22 cellular contexts compared by ENCODE assay signal in genomic region chr7:112021348-112022044, GRCh38.
"Had no signal": no experiment of that assay in that cellular context is flagged by ENCODE, and none has a peak within 500 bp of the region (broad histone marks: within the 10 kb centered on the region; RNA-seq: fewer than 3 reads in every experiment).

No MANE protein-coding gene starts in this region.

- ATAC-seq: activated CD4-positive, CD25-positive, alpha-beta regulatory T cell treated with anti-CD3 and anti-CD28 coated beads, Interleukin-2, amount 50 U/mL, for 24 hours; stimulated activated naive CD8-positive, alpha-beta T cell treated with anti-CD3 and anti-CD28 coated beads, Interleukin-15, Interleukin-2, amounts not matched to agents 100 U/mL and 50 U/mL, for 24 hours; T-cell had no signal

- H3K4me1 ChIP-seq: prostate gland, thyroid gland had no signal

- H3K27me3 ChIP-seq: ascending aorta, brain microvascular endothelial cell, esophagus muscularis mucosa, gastrocnemius medialis, thyroid gland had no signal

- H3K27ac ChIP-seq: ascending aorta, brain microvascular endothelial cell, prostate gland, thyroid gland, VCaP had no signal

- H3K36me3 ChIP-seq: ascending aorta, brain microvascular endothelial cell, esophagus muscularis mucosa, gastrocnemius medialis, prostate gland, thyroid gland had no signal

- DNase-seq: activated CD4-positive, alpha-beta memory T cell treated with anti-CD3 and anti-CD28 coated beads, Interleukin-2, amount 10 ng/mL, durations not matched to agents 7 days and 5 days; activated CD4-positive, alpha-beta T cell treated with anti-CD3 and anti-CD28 coated beads, Interleukin-2, amount 10 ng/mL, durations not matched to agents 24 days and 14 days; activated gamma-delta T cell; brain microvascular endothelial cell; central memory CD4-positive, alpha-beta T cell; gastrocnemius medialis; head of caudate nucleus; mesendoderm; stimulated activated CD4-positive, alpha-beta T cell treated with anti-CD3 and anti-CD28 coated beads, Interleukin-4, amount 100 ng/mL, for 24 hours; stimulated activated naive CD8-positive, alpha-beta T cell treated with anti-CD3 and anti-CD28 coated beads, Interleukin-15, Interleukin-2, amounts not matched to agents 100 U/mL and 50 U/mL, for 24 hours; T-cell; thyroid gland had no signal

- H3K9me3 ChIP-seq: ascending aorta, esophagus muscularis mucosa, gastrocnemius medialis, mucosa of descending colon, prostate gland, thyroid gland had no signal

- H3K27ac Mint-ChIP-seq: activated CD4-positive, alpha-beta memory T cell treated with anti-CD3 and anti-CD28 coated beads, Interleukin-2, amount 10 ng/mL, durations not matched to agents 7 days and 5 days; activated CD4-positive, alpha-beta T cell treated with anti-CD3 and anti-CD28 coated beads, Interleukin-2, amount 10 ng/mL, durations not matched to agents 24 days and 14 days; activated naive CD4-positive, alpha-beta T cell treated with anti-CD3 and anti-CD28 coated beads, Interleukin-2, amount 50 U/mL, for 24 hours; activated T-helper 1 cell treated with anti-CD3 and anti-CD28 coated beads, Interleukin-12 subunit alpha, Interleukin-12 subunit beta, Interleukin-2, Interleukin-4 antibody, amounts not matched to agents 30 ng/mL and 10 ng/mL and 1 ng/mL, durations not matched to agents 14 hours and 24 hours and 36 hours; T-cell; T-helper 2 cell treated with Interferon-gamma antibody and Interleukin-4, amounts not matched to agents 5 μg/mL and 100 μg/mL, for 36 hours had no signal

- H3K36me3 Mint-ChIP-seq: activated naive CD4-positive, alpha-beta T cell treated with anti-CD3 and anti-CD28 coated beads, Interleukin-2, amount 50 U/mL, for 24 hours; T-cell had no signal

- H3K9me3 Mint-ChIP-seq: activated CD4-positive, alpha-beta memory T cell treated with anti-CD3 and anti-CD28 coated beads, Interleukin-2, amount 10 ng/mL, durations not matched to agents 7 days and 5 days; activated CD4-positive, alpha-beta T cell treated with anti-CD3 and anti-CD28 coated beads, Interleukin-2, amount 10 ng/mL, durations not matched to agents 24 days and 14 days; activated naive CD4-positive, alpha-beta T cell treated with anti-CD3 and anti-CD28 coated beads, Interleukin-2, amount 50 U/mL, for 24 hours; activated T-helper 1 cell treated with anti-CD3 and anti-CD28 coated beads, Interleukin-12 subunit alpha, Interleukin-12 subunit beta, Interleukin-2, Interleukin-4 antibody, amounts not matched to agents 30 ng/mL and 10 ng/mL and 1 ng/mL, durations not matched to agents 14 hours and 24 hours and 36 hours; T-cell; T-helper 2 cell treated with Interferon-gamma antibody and Interleukin-4, amounts not matched to agents 5 μg/mL and 100 μg/mL, for 36 hours had no signal

- H3K4me1 Mint-ChIP-seq: activated CD4-positive, alpha-beta memory T cell treated with anti-CD3 and anti-CD28 coated beads, Interleukin-2, amount 10 ng/mL, durations not matched to agents 7 days and 5 days; activated CD4-positive, alpha-beta T cell treated with anti-CD3 and anti-CD28 coated beads, Interleukin-2, amount 10 ng/mL, durations not matched to agents 24 days and 14 days; activated naive CD4-positive, alpha-beta T cell treated with anti-CD3 and anti-CD28 coated beads, Interleukin-2, amount 50 U/mL, for 24 hours; T-cell had no signal

- H3K4me3 ChIP-seq: ascending aorta, coronary artery, esophagus muscularis mucosa, gastrocnemius medialis, mucosa of descending colon, prostate gland, thyroid gland had no signal

- H3K4me3 Mint-ChIP-seq: activated CD4-positive, alpha-beta memory T cell treated with anti-CD3 and anti-CD28 coated beads, Interleukin-2, amount 10 ng/mL, durations not matched to agents 7 days and 5 days; activated CD4-positive, alpha-beta T cell treated with anti-CD3 and anti-CD28 coated beads, Interleukin-2, amount 10 ng/mL, durations not matched to agents 24 days and 14 days; activated naive CD4-positive, alpha-beta T cell treated with anti-CD3 and anti-CD28 coated beads, Interleukin-2, amount 50 U/mL, for 24 hours; activated T-helper 1 cell treated with anti-CD3 and anti-CD28 coated beads, Interleukin-12 subunit alpha, Interleukin-12 subunit beta, Interleukin-2, Interleukin-4 antibody, amounts not matched to agents 30 ng/mL and 10 ng/mL and 1 ng/mL, durations not matched to agents 14 hours and 24 hours and 36 hours; T-cell; T-helper 2 cell treated with Interferon-gamma antibody and Interleukin-4, amounts not matched to agents 5 μg/mL and 100 μg/mL, for 36 hours had no signal

- H3K27me3 Mint-ChIP-seq: activated CD4-positive, alpha-beta memory T cell treated with anti-CD3 and anti-CD28 coated beads, Interleukin-2, amount 10 ng/mL, durations not matched to agents 7 days and 5 days; activated CD4-positive, alpha-beta T cell treated with anti-CD3 and anti-CD28 coated beads, Interleukin-2, amount 10 ng/mL, durations not matched to agents 24 days and 14 days had no signal
